1 cellular context compared by ENCODE assay signal in genomic region chr13:23810842-23811241, GRCh38.
TF ChIP-seq lines count a peak whose summit lies in the region.

No MANE protein-coding gene starts in this region.

TF ChIP-seq in IMR-90, 13 proteins besides CTCF, POLR2A, EP300 and RAD21 (continued from another document):
- TF ChIP-seq RFX5 (IDR thresholded peaks at IDR 0.05; ENCODE audit: low read depth, low read length) (no peak), RCOR1 (IDR thresholded peaks at IDR 0.05; ENCODE audit: insufficient replicate concordance, low read length) (no peak), FOS (IDR thresholded peaks at IDR 0.05; ENCODE audit: low read depth, low read length) (no peak), BHLHE40 (IDR thresholded peaks at IDR 0.05; ENCODE audit: low read depth, low read length) (no peak), CEBPB (IDR thresholded peaks at IDR 0.05; ENCODE audit: low read depth, low read length) (no peak)
TF ChIP-seq in IMR-90: peak in this region for 0.
